15 cellular contexts compared by ENCODE assay signal in the genomic region with DNA sequence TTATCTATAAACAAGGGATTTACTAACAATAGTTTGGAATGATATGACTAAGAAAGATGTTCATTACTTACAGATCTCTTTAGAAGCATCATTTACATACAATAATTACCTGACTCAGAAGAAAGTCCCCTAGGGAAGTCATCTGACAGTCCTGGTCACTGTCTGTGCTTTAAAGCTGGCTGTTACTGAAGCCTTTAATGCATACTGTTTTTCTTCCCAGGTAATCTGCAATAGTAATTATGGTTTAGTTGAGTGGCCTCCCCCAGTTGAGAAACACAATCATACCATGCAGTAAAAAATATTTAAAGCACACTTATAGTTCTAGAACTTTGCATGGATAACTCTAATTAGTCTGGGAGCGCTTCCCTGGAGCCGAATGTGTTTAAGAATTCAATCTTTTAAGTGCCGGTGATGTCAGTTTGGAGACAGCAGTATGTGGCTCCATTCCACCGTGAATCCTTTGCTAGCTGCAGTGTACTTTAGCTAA.
DNase-seq lines count a peak whose midpoint lies in the region; ATAC-seq and TF ChIP-seq lines count a peak whose summit lies in the region.
"Had no signal": no experiment of that assay in that cellular context is flagged by ENCODE, and none has a peak within 500 bp of the region (broad histone marks: within the 10 kb centered on the region; RNA-seq: fewer than 3 reads in every experiment).

No MANE protein-coding gene starts in this region.

- POLR2A ChIA-PET in A673 (lab: Charles Lee; ENCODE audit: low non-redundant PET), result no interaction called here
- POLR2A ChIA-PET in CD4-positive, alpha-beta T cell (lab: Charles Lee), result no interaction called here

- H3K4me3 ChIP-seq in A673 (ENCODE audit: low read depth, low read length, poor library complexity, severe bottlenecking) (no peak overlapping the region), right cardiac atrium (ENCODE audit: low read length) (no peak overlapping the region)
- H3K4me3 ChIP-seq: suprapubic skin had no signal

- peaks cover 5% of the 10 kb centered on the region for H3K36me3 Mint-ChIP-seq in CD4-positive, alpha-beta T cell (ENCODE audit: low read depth)
- H3K36me3 Mint-ChIP-seq in progenitor cell of endocrine pancreas (ENCODE audit: insufficient read depth) (peaks cover 2% of the 10 kb centered on the region), natural killer cell (no peaks in the 10 kb centered on the region)

- peak overlapping the region; percentile 62 for H3K27ac Mint-ChIP-seq in CD4-positive, alpha-beta T cell
- H3K27ac Mint-ChIP-seq in progenitor cell of endocrine pancreas (no peak overlapping the region), natural killer cell (no peak overlapping the region)

- intact Hi-C loops in A673 (cut with micrococcal nuclease; ENCODE audit: unreplicated experiment), result loop anchor here (10.0 kb wide), 1 partner anchor 119 kb away; the partner anchor contains the start of gene PRKCA
- intact Hi-C loops in CD4-positive, alpha-beta T cell (cut with DNase I, micrococcal nuclease), result loop anchor here in 1 of 2 experiments (5.0 to 10.0 kb wide), 4 partner anchors 36 to 251 kb away; partner anchors contain the start of gene PRKCA
- intact Hi-C loops in right cardiac atrium (cut with DNase I), result no loop called here
- intact Hi-C loops in natural killer cell (cut with micrococcal nuclease), result no loop called here

- ATAC-seq in CD4-positive, alpha-beta T cell (ENCODE audit: poor library complexity), result no peak
- no peak for ATAC-seq in right cardiac atrium
- no peak for ATAC-seq in natural killer cell
- ATAC-seq: HepG2, left ventricle myocardium superior had no signal

- 39% methylated on average over 4 of the region's 4 CpGs for whole genome bisulfite sequencing in right cardiac atrium

- H3K27me3 ChIP-seq in A673 (replicated peaks; ENCODE audit: insufficient read depth, low read depth, low read length, poor library complexity) (no peaks in the 10 kb centered on the region), right cardiac atrium (ENCODE audit: control insufficient read depth, insufficient read depth) (no peaks in the 10 kb centered on the region)
- no peaks in the 10 kb centered on the region for H3K27me3 ChIP-seq in CD4-positive, alpha-beta T cell (ENCODE audit: control insufficient read depth, insufficient read depth, low read length)
- H3K27me3 ChIP-seq: suprapubic skin had no signal

- no peaks in the 10 kb centered on the region for H3K9me3 ChIP-seq in A673 (ENCODE audit: low read depth, low read length, poor library complexity, severe bottlenecking)
- no peaks in the 10 kb centered on the region for H3K9me3 ChIP-seq in CD4-positive, alpha-beta T cell (ENCODE audit: control insufficient read depth, low read length)
- no peaks in the 10 kb centered on the region for H3K9me3 ChIP-seq in right cardiac atrium (ENCODE audit: control insufficient read depth, low read length)
- H3K9me3 ChIP-seq: suprapubic skin had no signal

- peak; percentile 38 for DNase-seq in A673 (ENCODE audit: low spot score)
- DNase-seq in CD4-positive, alpha-beta T cell, result no peak
- peak; percentile 89 for DNase-seq in NCI-H69 (lab: John Stamatoyannopoulos, UW)
- DNase-seq in glomerular visceral epithelial cell (ENCODE audit: extremely low spot score), result peak; percentile 47
- DNase-seq in right cardiac atrium, result no peak
- no peak for DNase-seq in progenitor cell of endocrine pancreas (ENCODE audit: low spot score, unreplicated experiment)
- DNase-seq in natural killer cell, result no peak
- DNase-seq: activated effector memory CD4-positive, alpha-beta T cell treated with Interleukin-2 at 50 U/mL for 16 hours; central memory CD4-positive, alpha-beta T cell; COR-L47; left ventricle myocardium superior; NCI-H1436; NCI-H82 had no signal

- no peak overlapping the region for H3K4me3 Mint-ChIP-seq in CD4-positive, alpha-beta T cell
- no peak overlapping the region for H3K4me3 Mint-ChIP-seq in progenitor cell of endocrine pancreas (ENCODE audit: low read depth)
- H3K4me3 Mint-ChIP-seq in natural killer cell, result no peak overlapping the region

- no peaks in the 10 kb centered on the region for H3K9me3 Mint-ChIP-seq in CD4-positive, alpha-beta T cell
- H3K9me3 Mint-ChIP-seq in progenitor cell of endocrine pancreas (ENCODE audit: low read depth), result peaks cover 5% of the 10 kb centered on the region
- no peaks in the 10 kb centered on the region for H3K9me3 Mint-ChIP-seq in natural killer cell

- BruUV-seq in A673 (replicated peaks; lab: Mats Ljungman, UMichigan), result no TSS peak

- CTCF ChIA-PET in A673 (lab: Charles Lee), result no interaction called here
- CTCF ChIA-PET in CD4-positive, alpha-beta T cell (lab: Charles Lee), result interaction anchor here (1.5 kb wide), 1 partner anchor 31 kb away, joined by 4 read pairs; no protein-coding TSS in a partner anchor

- H3K4me1 Mint-ChIP-seq in CD4-positive, alpha-beta T cell (ENCODE audit: low read depth), result peaks cover 73% of the 10 kb centered on the region
- H3K4me1 Mint-ChIP-seq in progenitor cell of endocrine pancreas (ENCODE audit: low read depth), result peaks cover 20% of the 10 kb centered on the region
- peaks cover 14 to 18% of the 10 kb centered on the region in 2 donors for H3K4me1 Mint-ChIP-seq in natural killer cell

- no peaks in the 10 kb centered on the region for H3K27me3 Mint-ChIP-seq in CD4-positive, alpha-beta T cell
- H3K27me3 Mint-ChIP-seq in progenitor cell of endocrine pancreas, result no peaks in the 10 kb centered on the region
- no peaks in the 10 kb centered on the region for H3K27me3 Mint-ChIP-seq in natural killer cell (ENCODE audit: low read depth in 2 of 2)

- TF ChIP-seq CTCF in A673 (conservative IDR thresholded peaks at IDR 0.05; ENCODE audit: low read depth, low read length) (no peak), progenitor cell of endocrine pancreas (IDR thresholded peaks at IDR 0.05; ENCODE audit: unreplicated experiment) (no peak), natural killer cell (IDR thresholded peaks at IDR 0.05) (no peak)
- TF ChIP-seq CTCF in CD4-positive, alpha-beta T cell (IDR thresholded peaks at IDR 0.05), result no peak

- H3K27ac ChIP-seq in A673 (ENCODE audit: low read depth, low read length, poor library complexity, severe bottlenecking) (peak overlapping the region; percentile 26), right cardiac atrium (ENCODE audit: low read length) (no peak overlapping the region)
- no peak overlapping the region for H3K27ac ChIP-seq in CD4-positive, alpha-beta T cell (ENCODE audit: low read depth, low read length)
- H3K27ac ChIP-seq: suprapubic skin had no signal

- H3K36me3 ChIP-seq in A673 (ENCODE audit: insufficient read depth, low read length, poor library complexity, severe bottlenecking), result no peaks in the 10 kb centered on the region
- H3K36me3 ChIP-seq: suprapubic skin had no signal

- H3K4me1 ChIP-seq in A673 (ENCODE audit: insufficient read depth, low read length, poor library complexity, severe bottlenecking), result peaks cover 10% of the 10 kb centered on the region
- H3K4me1 ChIP-seq in right cardiac atrium (ENCODE audit: control insufficient read depth, insufficient read depth, low read length), result no peaks in the 10 kb centered on the region
- H3K4me1 ChIP-seq: suprapubic skin had no signal

Comparison
In these comparisons a context has a peak if more than half of its experiments do, and no peak if none do; other contexts are left out.
1. DNase-seq: peak in A673 (single experiment), NCI-H69 (single experiment) and glomerular visceral epithelial cell (single experiment); none in CD4-positive, alpha-beta T cell (0 of 10), right cardiac atrium (0 of 3), progenitor cell of endocrine pancreas (single experiment) and natural killer cell (single experiment).